ENCODE assay signal across 1 cellular context in the genomic region with DNA sequence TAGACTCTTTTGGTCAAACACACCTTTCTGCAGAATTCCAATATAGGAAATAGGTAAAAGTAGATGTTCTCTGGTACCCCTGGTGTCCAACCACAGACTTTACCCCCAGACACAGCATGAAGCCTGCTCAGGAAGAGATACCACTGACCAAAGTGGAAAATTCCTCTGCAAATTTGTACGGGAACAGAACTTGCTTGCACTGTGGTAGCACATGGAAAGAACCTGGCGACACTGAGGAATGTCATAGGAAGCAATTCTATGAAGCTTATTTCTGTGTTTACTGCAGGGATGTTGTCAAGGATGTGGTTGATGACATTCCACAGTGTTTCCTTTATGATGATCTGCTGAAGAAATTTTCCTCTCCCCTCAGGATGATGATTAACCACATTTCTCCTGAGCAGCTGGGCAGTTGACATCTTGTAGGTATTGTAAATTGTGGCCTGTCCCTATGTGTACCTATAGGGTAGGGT.
TF ChIP-seq lines count a peak whose summit lies in the region.

No MANE protein-coding gene starts in this region.

TF ChIP-seq in liver, 16 proteins besides CTCF, POLR2A, EP300 and RAD21 (continued from another document):
- TF ChIP-seq FOXA1 (IDR thresholded peaks at IDR 0.05) (no peak), NR2F2 (IDR thresholded peaks at IDR 0.05) (no peak)
